ENCODE assay signal across 8 cellular contexts in genomic region chr2:15687243-15687642, GRCh38.
"Had no signal": no experiment of that assay in that cellular context is flagged by ENCODE, and none has a peak within 500 bp of the region (broad histone marks: within the 10 kb centered on the region; RNA-seq: fewer than 3 reads in every experiment).

No MANE protein-coding gene starts in this region.

- H3K4me3 ChIP-seq: GM23248, GM23338, HAP-1 had no signal

- DNase-seq: GM23248, GOT3, H7, H9, HCEC 1CT, HFFc6 had no signal

- H3K9me3 Mint-ChIP-seq: HFFc6 had no signal

- H3K27ac Mint-ChIP-seq: GM23338, H9, HFFc6 had no signal

- H3K4me3 Mint-ChIP-seq: GM23338, H9, HFFc6 had no signal

- H3K27ac ChIP-seq: GM23248 had no signal

- H3K36me3 ChIP-seq: HAP-1 had no signal

- H3K4me1 ChIP-seq: HAP-1 had no signal

- H3K9me3 ChIP-seq: HAP-1 had no signal
